ENCODE assay signal across 8 cellular contexts in the genomic region with DNA sequence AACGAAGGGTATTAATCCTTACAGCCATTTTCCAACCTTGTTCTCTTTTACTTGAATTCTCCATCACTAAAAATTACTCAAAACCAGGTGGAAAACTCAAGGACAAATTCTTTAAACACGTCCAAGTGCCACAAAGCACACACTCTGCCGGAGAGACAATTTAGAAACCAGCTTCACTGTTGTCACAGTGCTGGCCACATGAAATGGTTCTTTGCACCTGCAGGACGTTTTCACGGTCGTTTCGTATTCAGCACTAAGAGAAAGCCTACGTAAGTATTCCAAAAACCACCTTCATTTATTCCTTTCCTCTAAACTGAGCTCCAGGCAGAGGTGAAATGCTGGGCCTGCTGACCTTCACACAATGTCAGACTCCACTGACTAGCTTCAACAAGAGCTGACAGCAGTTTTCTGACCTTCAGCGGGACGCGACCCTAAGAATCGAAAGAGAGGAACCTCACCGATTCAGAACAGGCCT. TPM values are rescaled to one million over a fixed set of nuclear protein-coding genes. Genes with fewer than 3 reads are reported as not detected.
DNase-seq lines count a peak whose midpoint lies in the region; ATAC-seq, FAIRE-seq and TF ChIP-seq lines count a peak whose summit lies in the region.

No MANE protein-coding gene starts in this region.

- H3K9ac ChIP-seq in SK-N-SH: peak overlapping the region; percentile 91

- intact Hi-C loops in pancreas (cut with DNase I): no loop called here

- peaks cover 61% of the 10 kb centered on the region for H3K79me2 ChIP-seq in SK-N-SH (ENCODE audit: insufficient read depth)

- H3K4me1 ChIP-seq in SK-N-SH (ENCODE audit: control insufficient read depth in 1 of 2, insufficient read depth in 2 of 2, low read depth in 1 of 2, low read length in 1 of 2) (peaks cover 5 to 11% of the 10 kb centered on the region in 2 experiments; a peak in 2 of 4 replicates), pancreas (peaks cover 0 to 9% (median 5%) of the 10 kb centered on the region in 3 donors)

- no peaks in the 10 kb centered on the region for H3K27me3 Mint-ChIP-seq in T-helper 17 cell

- DNase-seq in SK-N-SH: no peak
- DNase-seq in T-helper 17 cell: no peak
- no peak for DNase-seq in fibroblast of the aortic adventitia (ENCODE audit: low read depth)
- no peak for DNase-seq in pancreas
- no peak for DNase-seq in NCI-H524 treated with DMSO at 0.1 percent for 48 hours (lab: John Stamatoyannopoulos, UW)
- DNase-seq in NCI-H82 treated with DMSO at 0.1 percent for 48 hours (lab: John Stamatoyannopoulos, UW; ENCODE audit: unreplicated experiment): no peak

- peaks cover 38% of the 10 kb centered on the region for H4K20me1 ChIP-seq in SK-N-SH (ENCODE audit: insufficient read depth)

- CTCF ChIA-PET in SK-N-SH (lab: Yijun Ruan, JAX): interaction anchor here (1.7 to 2.6 kb wide), 2 partner anchors 24 to 76 kb away, joined by 7 to 12 read pairs; a partner anchor contains a TSS

- H3K27ac ChIP-seq in SK-N-SH (ENCODE audit: low read depth in 2 of 2, low read length in 1 of 2) (peak overlapping the region; percentile 85 to 88), pancreas (peak overlapping the region; percentile 61 to 92 (median 86))

- H3K36me3 Mint-ChIP-seq in T-helper 17 cell (ENCODE audit: low read depth): peaks cover 2% of the 10 kb centered on the region

- 1% methylated on average over 13 of the region's 13 CpGs for WGBS in SK-N-SH (ENCODE audit: low lambda C conversion rate)
- WGBS in pancreas, 2 donors: 0% methylated on average over 13 of the region's 13 CpGs

- no peak for TF ChIP-seq CTCF in SK-N-SH (IDR thresholded peaks at IDR 0.05)
- no peak for TF ChIP-seq CTCF in fibroblast of the aortic adventitia (IDR thresholded peaks at IDR 0.05; ENCODE audit: insufficient read depth, low read length)
- no peak for TF ChIP-seq CTCF in pancreas (IDR thresholded peaks at IDR 0.05)

- H3K4me3 Mint-ChIP-seq in T-helper 17 cell: peak overlapping the region; percentile 96

- peak overlapping the region; percentile 78 for H3K4me2 ChIP-seq in SK-N-SH

- POLR2A ChIA-PET in SK-N-SH (lab: Yijun Ruan, JAX): interaction anchor here (1.3 kb wide), 1 partner anchor 20 kb away, joined by 3 read pairs; no protein-coding TSS in a partner anchor

- H3K27ac Mint-ChIP-seq in T-helper 17 cell: peak overlapping the region; percentile 97

- peak overlapping the region; percentile 100 for H2AFZ ChIP-seq in SK-N-SH (ENCODE audit: low read depth)

- H3K36me3 ChIP-seq in SK-N-SH (replicated peaks in 1 of 2; ENCODE audit: control insufficient read depth in 1 of 2, insufficient read depth in 2 of 2, low read length in 1 of 2) (peaks cover 8 to 40% of the 10 kb centered on the region in 2 experiments), pancreas (peaks cover 0 to 13% (median 0%) of the 10 kb centered on the region in 3 donors)

- H3K27me3 ChIP-seq in SK-N-SH (ENCODE audit: insufficient read depth) (no peaks in the 10 kb centered on the region), pancreas (no peaks in the 10 kb centered on the region)

- no peak; the same call in 2 of the 3 replicates for ATAC-seq in SK-N-SH treated with all-trans-retinoic acid at 6 μM for 48 hours
- ATAC-seq in HG03045 (IDR thresholded peaks at IDR 0.05; ENCODE audit: unreplicated experiment): peak; percentile 55
- ATAC-seq in T-helper 17 cell: peak; percentile 32
- ATAC-seq in pancreas: peak in 2 of 4 donors; percentile 30 to 44

- H3K4me3 ChIP-seq in SK-N-SH (ENCODE audit: low read depth in 2 of 2, low read length in 1 of 2): peak overlapping the region; percentile 68 to 91
- peak overlapping the region; percentile 96 for H3K4me3 ChIP-seq in fibroblast of the aortic adventitia (ENCODE audit: low read depth, low read length)
- peak overlapping the region; percentile 72 to 99 (median 85) for H3K4me3 ChIP-seq in pancreas

- no peak for TF ChIP-seq RAD21 in SK-N-SH (IDR thresholded peaks at IDR 0.05; ENCODE audit: low read length)

- H3F3A ChIP-seq in SK-N-SH (replicated peaks; ENCODE audit: insufficient read depth): peaks cover 9% of the 10 kb centered on the region

- H3K4me1 Mint-ChIP-seq in T-helper 17 cell: peaks cover 23% of the 10 kb centered on the region

- H3K9me3 ChIP-seq in SK-N-SH (no peaks in the 10 kb centered on the region), T-helper 17 cell (ENCODE audit: control insufficient read depth, low read length, poor library complexity, severe bottlenecking) (no peaks in the 10 kb centered on the region), pancreas (no peaks in the 10 kb centered on the region)

- TF ChIP-seq EP300 in SK-N-SH (IDR thresholded peaks at IDR 0.05; ENCODE audit: borderline replicate concordance in 1 of 2, low read depth in 1 of 2, low read length in 1 of 2): no peak

- H3K9me2 ChIP-seq in SK-N-SH: no peaks in the 10 kb centered on the region

- FAIRE-seq in pancreas (lab: Jason Lieb, UNC): no peak

TF ChIP-seq in SK-N-SH, 30 proteins besides CTCF, POLR2A, EP300 and RAD21 (continues in another document):
- TF ChIP-seq POLR2AphosphoS5 (IDR thresholded peaks at IDR 0.05; ENCODE audit: low read depth, low read length): no peak
- TF ChIP-seq, protein P1, sequence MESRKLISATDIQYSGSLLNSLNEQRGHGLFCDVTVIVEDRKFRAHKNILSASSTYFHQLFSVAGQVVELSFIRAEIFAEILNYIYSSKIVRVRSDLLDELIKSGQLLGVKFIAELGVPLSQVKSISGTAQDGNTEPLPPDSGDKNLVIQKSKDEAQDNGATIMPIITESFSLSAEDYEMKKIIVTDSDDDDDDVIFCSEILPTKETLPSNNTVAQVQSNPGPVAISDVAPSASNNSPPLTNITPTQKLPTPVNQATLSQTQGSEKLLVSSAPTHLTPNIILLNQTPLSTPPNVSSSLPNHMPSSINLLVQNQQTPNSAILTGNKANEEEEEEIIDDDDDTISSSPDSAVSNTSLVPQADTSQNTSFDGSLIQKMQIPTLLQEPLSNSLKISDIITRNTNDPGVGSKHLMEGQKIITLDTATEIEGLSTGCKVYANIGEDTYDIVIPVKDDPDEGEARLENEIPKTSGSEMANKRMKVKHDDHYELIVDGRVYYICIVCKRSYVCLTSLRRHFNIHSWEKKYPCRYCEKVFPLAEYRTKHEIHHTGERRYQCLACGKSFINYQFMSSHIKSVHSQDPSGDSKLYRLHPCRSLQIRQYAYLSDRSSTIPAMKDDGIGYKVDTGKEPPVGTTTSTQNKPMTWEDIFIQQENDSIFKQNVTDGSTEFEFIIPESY (IDR thresholded peaks at IDR 0.05; ENCODE audit: borderline replicate concordance, low read depth): no peak
- no peak for TF ChIP-seq EZH2phosphoT487 (IDR thresholded peaks at IDR 0.05; ENCODE audit: borderline replicate concordance, low read depth)
- no peak for TF ChIP-seq ELF1 (IDR thresholded peaks at IDR 0.05)
- no peak for TF ChIP-seq MAX (IDR thresholded peaks at IDR 0.05; ENCODE audit: low read depth)
- no peak for TF ChIP-seq SIN3A (IDR thresholded peaks at IDR 0.05; ENCODE audit: borderline replicate concordance, low read depth, low read length)

TF ChIP-seq in SK-N-SH treated with all-trans-retinoic acid at 6 μM for 48 hours, 23 proteins besides CTCF, POLR2A, EP300 and RAD21 (continues in another document):
- TF ChIP-seq PATZ1 (CRISPR knock-in tag; IDR thresholded peaks at IDR 0.05; ENCODE audit: borderline replicate concordance): no peak
- TF ChIP-seq ARNTL (CRISPR knock-in tag; IDR thresholded peaks at IDR 0.05; ENCODE audit: borderline replicate concordance, low read depth): no peak
- TF ChIP-seq ZFP3 (CRISPR knock-in tag; IDR thresholded peaks at IDR 0.05): no peak
- TF ChIP-seq ZC3H10 (CRISPR knock-in tag; IDR thresholded peaks at IDR 0.05): no peak
- no peak for TF ChIP-seq GLIS3 (CRISPR knock-in tag; IDR thresholded peaks at IDR 0.05)
- no peak for TF ChIP-seq ESRRG (CRISPR knock-in tag; IDR thresholded peaks at IDR 0.05)
- no peak for TF ChIP-seq BACH2 (CRISPR knock-in tag; IDR thresholded peaks at IDR 0.05; ENCODE audit: borderline replicate concordance)
- TF ChIP-seq ZNF8 (CRISPR knock-in tag; IDR thresholded peaks at IDR 0.05): no peak

RNA-seq across cellular contexts. Expression of gene ATP5F1A, which starts 0.7 kb away (rescaled TPM):
- polyA plus RNA-seq in SK-N-SH (2012; rRNA removed) (610 and 676 TPM in 2 replicates), pancreas (100 to 1,000 TPM in 1 of 2 donors, 10 to 100 TPM in 1; 89.3 to 197 TPM)
- polyA plus RNA-seq in SK-N-SH (2012; cell fraction: cytosol; rRNA removed): 698 and 712 TPM in 2 replicates
- polyA plus RNA-seq in SK-N-SH (2012; cell fraction: nucleus; rRNA removed): 322 and 417 TPM in 2 replicates
- total RNA-seq in T-helper 17 cell (100 to 1,000 TPM; 171 to 200 TPM), fibroblast of the aortic adventitia (ENCODE audit: low replicate concordance) (609 and 2,625 TPM in 2 replicates), pancreas (100 to 1,000 TPM; 152 to 223 (median 203) TPM)

RNA-seq across cellular contexts. Expression of gene HAUS1, which starts 6.8 kb away (rescaled TPM):
- polyA plus RNA-seq in SK-N-SH (2012; rRNA removed) (40.9 and 55.2 TPM in 2 replicates), pancreas (10 to 100 TPM in 1 of 2 donors, 1 to 10 TPM in 1; 9.6 to 10.9 TPM)
- 64.0 and 87.5 TPM in 2 replicates for polyA plus RNA-seq in SK-N-SH (2012; cell fraction: cytosol; rRNA removed)
- 18.1 and 19.5 TPM in 2 replicates for polyA plus RNA-seq in SK-N-SH (2012; cell fraction: nucleus; rRNA removed)
- total RNA-seq in T-helper 17 cell (10 to 100 TPM; 14.9 to 15.8 TPM), fibroblast of the aortic adventitia (ENCODE audit: low replicate concordance) (22.2 and 54.7 TPM in 2 replicates), pancreas (1 to 10 TPM; 4.6 to 10.0 (median 7.6) TPM)

RNA-seq across cellular contexts. Expression of gene PSTPIP2, which starts 25.4 kb away (rescaled TPM):
- polyA plus RNA-seq in SK-N-SH (2012; rRNA removed) (9.5 and 9.8 TPM in 2 replicates), pancreas (1 to 10 TPM; 2.3 to 3.0 TPM)
- polyA plus RNA-seq in SK-N-SH (2012; cell fraction: cytosol; rRNA removed): 11.8 and 12.3 TPM in 2 replicates
- 10.9 and 15.5 TPM in 2 replicates for polyA plus RNA-seq in SK-N-SH (2012; cell fraction: nucleus; rRNA removed)
- total RNA-seq in T-helper 17 cell (10 to 100 TPM; 13.1 to 15.8 TPM), fibroblast of the aortic adventitia (ENCODE audit: low replicate concordance) (2.0 and 6.4 TPM in 2 replicates), pancreas (1 to 10 TPM; 2.0 to 8.5 (median 2.4) TPM)
